Comparison of ENCODE assay signal across 30 cellular contexts in the genomic region with DNA sequence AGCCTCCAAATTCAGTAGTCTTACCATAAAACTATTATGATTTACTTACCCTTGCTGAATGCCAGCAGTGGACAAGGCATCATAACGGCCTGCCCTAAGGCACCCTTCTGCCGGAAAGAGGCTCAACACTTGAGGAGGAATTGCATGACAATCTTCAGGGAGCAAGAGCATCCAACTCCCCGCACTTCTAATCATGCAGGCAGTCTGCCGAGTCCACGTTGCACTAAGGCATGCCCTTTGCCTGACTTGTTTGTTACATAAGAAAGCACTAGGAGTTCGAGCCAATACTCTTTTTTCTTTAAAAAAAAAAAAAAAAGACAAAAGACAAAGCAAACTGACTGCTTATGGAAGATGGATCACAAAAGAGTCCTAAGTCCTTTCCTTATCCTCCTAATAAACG. TPM values are rescaled to one million over a fixed set of nuclear protein-coding genes. Genes with fewer than 3 reads are reported as not detected.
DNase-seq lines count a peak whose midpoint lies in the region; ATAC-seq, FAIRE-seq and TF ChIP-seq lines count a peak whose summit lies in the region.
"Had no signal": no experiment of that assay in that cellular context is flagged by ENCODE, and none has a peak within 500 bp of the region (broad histone marks: within the 10 kb centered on the region; RNA-seq: fewer than 3 reads in every experiment).

No MANE protein-coding gene starts in this region.

- ATAC-seq in Right ventricle myocardium inferior (peak; percentile 80), heart left ventricle (peak in 3 of 4 donors; percentile 38 to 62 (median 42)), HG03045 (IDR thresholded peaks at IDR 0.05; ENCODE audit: unreplicated experiment) (no peak)
- ATAC-seq: effector memory CD8-positive, alpha-beta T cell; PC-3; stimulated activated effector memory CD8-positive, alpha-beta T cell treated with anti-CD3 and anti-CD28 coated beads, Interleukin-12 subunit alpha, Interleukin-12 subunit beta, amount 100 ng/mL, for 72 hours; WTC11 had no signal

- no peak for FAIRE-seq in small intestine (lab: Jason Lieb, UNC)
- FAIRE-seq: astrocyte, keratinocyte had no signal

- no peaks in the 10 kb centered on the region for H3K36me3 ChIP-seq in right atrium auricular region
- H3K36me3 ChIP-seq in heart left ventricle = no peaks in the 10 kb centered on the region
- H3K36me3 ChIP-seq in H7 (replicated peaks; ENCODE audit: control insufficient read depth, insufficient read depth, low read length) = no peaks in the 10 kb centered on the region
- no peaks in the 10 kb centered on the region for H3K36me3 ChIP-seq in small intestine (ENCODE audit: control insufficient read depth in 2 of 2, insufficient read depth in 2 of 2, low read length in 2 of 2)
- H3K36me3 ChIP-seq: BLaER1 treated with 17β-estradiol and CSF1 and Interleukin-3, amounts not matched to agents 10 nM and 100 nM; neural progenitor cell; SJSA1; tibial nerve had no signal

- H3K9me3 Mint-ChIP-seq in nephron = no peaks in the 10 kb centered on the region
- H3K9me3 Mint-ChIP-seq: effector memory CD8-positive, alpha-beta T cell; neural progenitor cell; stimulated activated effector memory CD8-positive, alpha-beta T cell treated with anti-CD3 and anti-CD28 coated beads, Interleukin-12 subunit alpha, Interleukin-12 subunit beta, amount 100 ng/mL, for 72 hours had no signal

- intact Hi-C loops in Right ventricle myocardium inferior (cut with DNase I) (loop anchor here (5.0 kb wide), 2 partner anchors 76 to 134 kb away; no protein-coding TSS in a partner anchor), heart left ventricle (cut with DNase I) (no loop called here)

- no peak for TF ChIP-seq CTCF in right atrium auricular region (IDR thresholded peaks at IDR 0.05)
- TF ChIP-seq CTCF in heart left ventricle (IDR thresholded peaks at IDR 0.05) = no peak
- TF ChIP-seq CTCF in nephron (IDR thresholded peaks at IDR 0.05; ENCODE audit: unreplicated experiment in 3 of 3) = no peak

- no peak overlapping the region for H3K4me3 Mint-ChIP-seq in nephron
- H3K4me3 Mint-ChIP-seq: effector memory CD8-positive, alpha-beta T cell; neural progenitor cell; stimulated activated effector memory CD8-positive, alpha-beta T cell treated with anti-CD3 and anti-CD28 coated beads, Interleukin-12 subunit alpha, Interleukin-12 subunit beta, amount 100 ng/mL, for 72 hours; WTC11 had no signal

- H3K4me1 Mint-ChIP-seq in nephron = peaks cover 42% of the 10 kb centered on the region
- H3K4me1 Mint-ChIP-seq: neural progenitor cell; stimulated activated effector memory CD8-positive, alpha-beta T cell treated with anti-CD3 and anti-CD28 coated beads, Interleukin-12 subunit alpha, Interleukin-12 subunit beta, amount 100 ng/mL, for 72 hours; WTC11 had no signal

- 13 to 42% (median 26%) methylated on average over 7 of the region's 7 CpGs for WGBS in heart left ventricle, 4 donors
- WGBS in small intestine, 3 donors = 52 to 68% (median 58%) methylated on average over 7 of the region's 7 CpGs

- no peaks in the 10 kb centered on the region for H3K27me3 ChIP-seq in right atrium auricular region
- no peaks in the 10 kb centered on the region for H3K27me3 ChIP-seq in heart left ventricle
- H3K27me3 ChIP-seq in H7 (ENCODE audit: control insufficient read depth, insufficient read depth, low read length) = no peaks in the 10 kb centered on the region
- peaks cover 0 to 2% of the 10 kb centered on the region in 2 donors for H3K27me3 ChIP-seq in small intestine (ENCODE audit: control insufficient read depth in 2 of 2, insufficient read depth in 2 of 2, low read length in 2 of 2)
- H3K27me3 ChIP-seq: BLaER1 treated with 17β-estradiol and CSF1 and Interleukin-3, amounts not matched to agents 10 nM and 100 nM; neural progenitor cell; SJSA1; tibial nerve had no signal

- no peaks in the 10 kb centered on the region for H3K36me3 Mint-ChIP-seq in nephron (ENCODE audit: low read depth)
- H3K36me3 Mint-ChIP-seq: neural progenitor cell; stimulated activated effector memory CD8-positive, alpha-beta T cell treated with anti-CD3 and anti-CD28 coated beads, Interleukin-12 subunit alpha, Interleukin-12 subunit beta, amount 100 ng/mL, for 72 hours; WTC11 had no signal

- H3K27ac ChIP-seq in right atrium auricular region (no peak overlapping the region), heart left ventricle (peak overlapping the region in 11 of 12 donors; percentile 2 to 61 (median 35)), small intestine (ENCODE audit: low read depth in 1 of 2, low read length in 1 of 2) (no peak overlapping the region)
- H3K27ac ChIP-seq: 22Rv1; BLaER1 treated with 17β-estradiol and CSF1 and Interleukin-3, amounts not matched to agents 10 nM and 100 nM; neural progenitor cell; SJSA1 had no signal

- H3K4me1 ChIP-seq in right atrium auricular region = peaks cover 0 to 58% of the 10 kb centered on the region in 2 donors
- H3K4me1 ChIP-seq in heart left ventricle = peaks cover 0 to 76% (median 63%) of the 10 kb centered on the region in 12 donors
- no peaks in the 10 kb centered on the region for H3K4me1 ChIP-seq in small intestine (ENCODE audit: control insufficient read depth in 2 of 2, insufficient read depth in 1 of 2, low read depth in 1 of 2, low read length in 1 of 2)
- H3K4me1 ChIP-seq: neural progenitor cell, SJSA1 had no signal

- H3K9me3 ChIP-seq in right atrium auricular region (no peaks in the 10 kb centered on the region), heart left ventricle (no peaks in the 10 kb centered on the region), small intestine (ENCODE audit: control insufficient read depth, low read depth) (no peaks in the 10 kb centered on the region)
- H3K9me3 ChIP-seq: BLaER1 treated with 17β-estradiol and CSF1 and Interleukin-3, amounts not matched to agents 10 nM and 100 nM; SJSA1; tibial nerve had no signal

- no peak overlapping the region for H3K4me3 ChIP-seq in right atrium auricular region
- no peak overlapping the region for H3K4me3 ChIP-seq in heart left ventricle
- H3K4me3 ChIP-seq in H7 (ENCODE audit: insufficient read depth, low read depth, low read length) = no peak overlapping the region
- H3K4me3 ChIP-seq in small intestine (ENCODE audit: low read depth in 1 of 2, low read length in 2 of 2) = no peak overlapping the region
- H3K4me3 ChIP-seq: BLaER1 treated with 17β-estradiol and CSF1 and Interleukin-3, amounts not matched to agents 10 nM and 100 nM; neural progenitor cell; SJSA1; tibial nerve had no signal

- H3K27ac Mint-ChIP-seq in nephron = peak overlapping the region in 2 of 3 experiments; percentile 52 to 87
- H3K27ac Mint-ChIP-seq: effector memory CD8-positive, alpha-beta T cell; neural progenitor cell; stimulated activated effector memory CD8-positive, alpha-beta T cell treated with anti-CD3 and anti-CD28 coated beads, Interleukin-12 subunit alpha, Interleukin-12 subunit beta, amount 100 ng/mL, for 72 hours; WTC11 had no signal

- DNase-seq in Right ventricle myocardium inferior (ENCODE audit: missing footprints) (peak; percentile 77), right atrium auricular region (ENCODE audit: low spot score) (no peak), heart left ventricle (peak in 3 of 5 donors; percentile 38 to 65 (median 45)), H7 (no peak), small intestine (no peak)
- DNase-seq in stimulated activated naive CD4-positive, alpha-beta T cell treated with Interleukin-2 at 50 U/mL for 16 hours (lab: John Stamatoyannopoulos, UW) = no peak
- DNase-seq: activated CD4-positive, alpha-beta T cell treated with anti-CD3 and anti-CD28 coated beads, Interleukin-2, amount 50 U/mL, for 48 hours; activated gamma-delta T cell treated with Interleukin-2 at 50 U/mL for 16 hours; activated T-cell treated with anti-CD3 and anti-CD28 coated beads for 4 hours; Calu3; effector memory CD8-positive, alpha-beta T cell; EL; GOT3; hippocampal formation; NCI-H1436; NCI-H82; PC-3; retina; T-helper 2 cell had no signal

- no peaks in the 10 kb centered on the region for H3K27me3 Mint-ChIP-seq in nephron (ENCODE audit: low read depth)

- TF ChIP-seq POLR2A in heart left ventricle (IDR thresholded peaks at IDR 0.05) = no peak

RNA-seq across cellular contexts. Expression of gene SPTBN1, which starts 17.9 kb away (rescaled TPM):
- total RNA-seq in Right ventricle myocardium inferior (439 TPM), right atrium auricular region (100 to 1,000 TPM; 265 to 382 TPM), heart left ventricle (100 to 1,000 TPM; 378 to 659 (median 424) TPM)
- polyA plus RNA-seq in heart left ventricle (100 to 1,000 TPM; 124 to 170 TPM), small intestine (10 to 100 TPM; 27.1 to 69.8 (median 32.4) TPM)
- total RNA-seq in H7 (2014; rRNA removed; shearing (Covaris generic)) = 100 and 141 TPM in 2 replicates

Comparison
In these comparisons a context has a peak if more than half of its experiments do, and no peak if none do; other contexts are left out.
1. DNase-seq: peak in Right ventricle myocardium inferior (single experiment) and heart left ventricle (3 of 5); none in right atrium auricular region (single experiment), H7 (single experiment), small intestine (single experiment) and stimulated activated naive CD4-positive, alpha-beta T cell treated with Interleukin-2 at 50 U/mL for 16 hours (single experiment).
2. H3K27ac ChIP-seq: peak in heart left ventricle (11 of 12); none in right atrium auricular region (0 of 2) and small intestine (0 of 2).